Comparison of ENCODE assay signal across 28 cellular contexts in genomic region chr10:85238676-85239075, GRCh38.
"Had no signal": no experiment of that assay in that cellular context is flagged by ENCODE, and none has a peak within 500 bp of the region (broad histone marks: within the 10 kb centered on the region; RNA-seq: fewer than 3 reads in every experiment).

No MANE protein-coding gene starts in this region.

- H3K36me3 ChIP-seq: adrenal gland had no signal

- H3K36me3 Mint-ChIP-seq: activated naive CD4-positive, alpha-beta T cell treated with anti-CD3 and anti-CD28 coated beads, Interleukin-2, amount 50 U/mL, for 24 hours; activated naive CD8-positive, alpha-beta T cell treated with anti-CD3 and anti-CD28 coated beads for 36 hours; WTC11 had no signal

- H3K4me3 ChIP-seq: adrenal gland, body of pancreas had no signal

- H3K9me3 Mint-ChIP-seq: activated CD8-positive, alpha-beta T cell treated with anti-CD3 and anti-CD28 coated beads for 36 hours; activated naive CD4-positive, alpha-beta T cell treated with anti-CD3 and anti-CD28 coated beads for 36 hours; activated naive CD4-positive, alpha-beta T cell treated with anti-CD3 and anti-CD28 coated beads, Interleukin-2, amount 50 U/mL, for 24 hours; activated naive CD8-positive, alpha-beta T cell treated with anti-CD3 and anti-CD28 coated beads for 36 hours; activated naive CD8-positive, alpha-beta T cell treated with anti-CD3 and anti-CD28 coated beads, Interleukin-2, amount 50 U/mL, for 24 hours; activated T-cell treated with anti-CD3 and anti-CD28 coated beads, Interleukin-2, amount 50 U/mL, for 4 hours; activated T-helper 17 cell treated with anti-CD3 and anti-CD28 coated beads, Interleukin-2, amount 50 U/mL, for 72 hours; WTC11 had no signal

- H3K9me3 ChIP-seq: adrenal gland, body of pancreas had no signal

- H3K4me1 Mint-ChIP-seq: activated naive CD4-positive, alpha-beta T cell treated with anti-CD3 and anti-CD28 coated beads, Interleukin-2, amount 50 U/mL, for 24 hours; activated naive CD8-positive, alpha-beta T cell treated with anti-CD3 and anti-CD28 coated beads for 36 hours; activated naive CD8-positive, alpha-beta T cell treated with anti-CD3 and anti-CD28 coated beads, Interleukin-2, amount 50 U/mL, for 24 hours; activated T-helper 17 cell treated with anti-CD3 and anti-CD28 coated beads, Interleukin-2, amount 50 U/mL, for 72 hours had no signal

- DNase-seq: activated CD4-positive, alpha-beta T cell treated with anti-CD3 and anti-CD28 coated beads for 1 hour; activated CD4-positive, alpha-beta T cell treated with anti-CD3 and anti-CD28 coated beads for 48 hours; activated CD4-positive, alpha-beta T cell treated with anti-CD3 and anti-CD28 coated beads, Interleukin-2, amount 50 U/mL, for 1 hour; activated CD4-positive, alpha-beta T cell treated with anti-CD3 and anti-CD28 coated beads, Interleukin-2, amount 50 U/mL, for 48 hours; activated CD8-positive, alpha-beta memory T cell treated with anti-CD3 and anti-CD28 coated beads for 24 hours; activated CD8-positive, alpha-beta T cell treated with anti-CD3 and anti-CD28 coated beads for 36 hours; activated effector memory CD4-positive, alpha-beta T cell treated with Interleukin-2 at 50 U/mL for 16 hours; activated naive CD4-positive, alpha-beta T cell treated with anti-CD3 and anti-CD28 coated beads for 36 hours; activated naive CD8-positive, alpha-beta T cell treated with anti-CD3 and anti-CD28 coated beads for 36 hours; activated naive CD8-positive, alpha-beta T cell treated with anti-CD3 and anti-CD28 coated beads, Interleukin-2, amount 50 U/mL, for 24 hours; activated T-cell treated with anti-CD3 and anti-CD28 coated beads, Interleukin-2, amount 50 U/mL, for 4 hours; adrenal gland; amygdala; aorta; body of pancreas; caudate nucleus; cortex of kidney; dermis blood vessel endothelial cell; effector CD4-positive, alpha-beta T cell; foreskin fibroblast; head of caudate nucleus; T-helper 2 cell had no signal

- H3K27me3 Mint-ChIP-seq: activated naive CD8-positive, alpha-beta T cell treated with anti-CD3 and anti-CD28 coated beads, Interleukin-2, amount 50 U/mL, for 24 hours had no signal

- H3K4me3 Mint-ChIP-seq: activated CD8-positive, alpha-beta T cell treated with anti-CD3 and anti-CD28 coated beads for 36 hours; activated naive CD4-positive, alpha-beta T cell treated with anti-CD3 and anti-CD28 coated beads for 36 hours; activated naive CD4-positive, alpha-beta T cell treated with anti-CD3 and anti-CD28 coated beads, Interleukin-2, amount 50 U/mL, for 24 hours; activated naive CD8-positive, alpha-beta T cell treated with anti-CD3 and anti-CD28 coated beads for 36 hours; activated naive CD8-positive, alpha-beta T cell treated with anti-CD3 and anti-CD28 coated beads, Interleukin-2, amount 50 U/mL, for 24 hours; activated T-cell treated with anti-CD3 and anti-CD28 coated beads, Interleukin-2, amount 50 U/mL, for 4 hours; activated T-helper 17 cell treated with anti-CD3 and anti-CD28 coated beads, Interleukin-2, amount 50 U/mL, for 72 hours; WTC11 had no signal

- H3K27ac Mint-ChIP-seq: activated CD8-positive, alpha-beta T cell treated with anti-CD3 and anti-CD28 coated beads for 36 hours; activated naive CD4-positive, alpha-beta T cell treated with anti-CD3 and anti-CD28 coated beads for 36 hours; activated naive CD4-positive, alpha-beta T cell treated with anti-CD3 and anti-CD28 coated beads, Interleukin-2, amount 50 U/mL, for 24 hours; activated naive CD8-positive, alpha-beta T cell treated with anti-CD3 and anti-CD28 coated beads for 36 hours; activated naive CD8-positive, alpha-beta T cell treated with anti-CD3 and anti-CD28 coated beads, Interleukin-2, amount 50 U/mL, for 24 hours; activated T-helper 17 cell treated with anti-CD3 and anti-CD28 coated beads, Interleukin-2, amount 50 U/mL, for 72 hours; WTC11 had no signal

- FAIRE-seq: colon, frontal cortex had no signal

- H3K27me3 ChIP-seq: adrenal gland, body of pancreas had no signal

- ATAC-seq: activated CD8-positive, alpha-beta T cell treated with anti-CD3 and anti-CD28 coated beads for 36 hours; activated naive CD8-positive, alpha-beta T cell treated with anti-CD3 and anti-CD28 coated beads, Interleukin-2, amount 50 U/mL, for 24 hours; activated T-cell treated with anti-CD3 and anti-CD28 coated beads, Interleukin-2, amount 50 U/mL, for 4 hours; activated T-helper 17 cell treated with anti-CD3 and anti-CD28 coated beads, Interleukin-2, amount 50 U/mL, for 72 hours; body of pancreas; esophagus mucosa; WTC11 had no signal

- H3K27ac ChIP-seq: adrenal gland, body of pancreas had no signal

- H3K4me1 ChIP-seq: adrenal gland, body of pancreas had no signal
